Comparison of ENCODE assay signal across 9 cellular contexts in the genomic region with DNA sequence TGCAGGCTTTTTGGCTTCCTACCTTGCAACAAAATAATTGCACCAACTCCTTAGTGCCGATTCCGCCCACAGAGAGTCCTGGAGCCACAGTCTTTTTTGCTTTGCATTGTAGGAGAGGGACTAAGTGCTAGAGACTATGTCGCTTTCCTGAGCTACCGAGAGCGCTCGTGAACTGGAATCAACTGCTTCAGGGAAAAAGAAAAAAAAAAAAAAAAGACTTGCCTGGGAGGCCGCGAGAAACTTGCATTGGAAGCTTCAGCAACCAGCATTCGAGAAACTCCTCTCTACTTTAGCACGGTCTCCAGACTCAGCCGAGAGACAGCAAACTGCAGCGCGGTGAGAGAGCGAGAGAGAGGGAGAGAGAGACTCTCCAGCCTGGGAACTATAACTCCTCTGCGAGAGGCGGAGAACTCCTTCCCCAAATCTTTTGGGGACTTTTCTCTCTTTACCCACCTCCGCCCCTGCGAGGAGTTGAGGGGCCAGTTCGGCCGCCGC. TPM values are rescaled to one million over a fixed set of nuclear protein-coding genes. Genes with fewer than 3 reads are reported as not detected.
DNase-seq lines count a peak whose midpoint lies in the region; ATAC-seq, FAIRE-seq and TF ChIP-seq lines count a peak whose summit lies in the region.
"Had no signal": no experiment of that assay in that cellular context is flagged by ENCODE, and none has a peak within 500 bp of the region (broad histone marks: within the 10 kb centered on the region; RNA-seq: fewer than 3 reads in every experiment).

No MANE protein-coding gene starts in this region.

- H3K36me3 ChIP-seq in kidney (ENCODE audit: control insufficient read depth in 1 of 2, insufficient read depth in 2 of 2, low read length in 2 of 2) = no peaks in the 10 kb centered on the region

- H3K9ac ChIP-seq in kidney (ENCODE audit: low read length in 2 of 2) = peak overlapping the region; percentile 91 to 93

- peaks cover 42% of the 10 kb centered on the region for H3K27me3 Mint-ChIP-seq in activated CD4-positive, alpha-beta T cell treated with anti-CD3 and anti-CD28 coated beads for 36 hours
- no peaks in the 10 kb centered on the region for H3K27me3 Mint-ChIP-seq in MCF 10A (ENCODE audit: insufficient read depth, unreplicated experiment)

- no peak overlapping the region for H3K27ac Mint-ChIP-seq in activated CD4-positive, alpha-beta T cell treated with anti-CD3 and anti-CD28 coated beads for 36 hours
- no peak overlapping the region for H3K27ac Mint-ChIP-seq in MCF 10A (ENCODE audit: low read depth, unreplicated experiment)
- H3K27ac Mint-ChIP-seq: dendritic cell treated with granulocyte-macrophage colony-stimulating factor and Interleukin-4, amounts not matched to agents 40 ng/mL and 50 ng/mL, for 4 days had no signal

- H3K4me1 ChIP-seq in kidney (ENCODE audit: control insufficient read depth in 1 of 2, insufficient read depth in 1 of 2, low read depth in 1 of 2, low read length in 2 of 2) = no peaks in the 10 kb centered on the region

- no peak overlapping the region for H3K4me3 Mint-ChIP-seq in activated CD4-positive, alpha-beta T cell treated with anti-CD3 and anti-CD28 coated beads for 36 hours
- no peak overlapping the region for H3K4me3 Mint-ChIP-seq in MCF 10A (ENCODE audit: unreplicated experiment)
- H3K4me3 Mint-ChIP-seq: dendritic cell treated with granulocyte-macrophage colony-stimulating factor and Interleukin-4, amounts not matched to agents 40 ng/mL and 50 ng/mL, for 4 days had no signal

- no peaks in the 10 kb centered on the region for H3K9me3 Mint-ChIP-seq in activated CD4-positive, alpha-beta T cell treated with anti-CD3 and anti-CD28 coated beads for 36 hours (ENCODE audit: low read depth)
- no peaks in the 10 kb centered on the region for H3K9me3 Mint-ChIP-seq in MCF 10A (ENCODE audit: unreplicated experiment)
- H3K9me3 Mint-ChIP-seq: dendritic cell treated with granulocyte-macrophage colony-stimulating factor and Interleukin-4, amounts not matched to agents 40 ng/mL and 50 ng/mL, for 4 days had no signal

- ATAC-seq in activated CD4-positive, alpha-beta T cell treated with anti-CD3 and anti-CD28 coated beads for 36 hours = peak; percentile 24

- TF ChIP-seq CTCF in HFF-Myc (IDR thresholded peaks at IDR 0.05; ENCODE audit: low read depth, low read length, missing control alignments) = no peak
- TF ChIP-seq CTCF in MCF 10A (IDR thresholded peaks at IDR 0.05; ENCODE audit: unreplicated experiment) = no peak
- TF ChIP-seq CTCF in kidney (IDR thresholded peaks at IDR 0.05; ENCODE audit: borderline replicate concordance, extremely low read depth, insufficient read depth) = no peak

- H3K9me3 ChIP-seq in kidney (ENCODE audit: control insufficient read depth in 1 of 2, low read length in 2 of 2) = no peaks in the 10 kb centered on the region

- peak overlapping the region; percentile 91 for H3K4me3 ChIP-seq in HFF-Myc (replicated peaks; ENCODE audit: low read depth, low read length)
- peak overlapping the region; percentile 86 to 88 for H3K4me3 ChIP-seq in kidney (ENCODE audit: low read length in 2 of 2)

- TSS peak; percentile 75 for BruUV-seq in MCF 10A (replicated peaks; lab: Mats Ljungman, UMichigan)

- peak; percentile 43 for DNase-seq in activated CD4-positive, alpha-beta T cell treated with anti-CD3 and anti-CD28 coated beads for 36 hours
- no peak for DNase-seq in activated CD4-positive, alpha-beta T cell treated with anti-CD3 and anti-CD28 coated beads, Interleukin-2, amount 50 U/mL, for 4 hours
- DNase-seq in HFF-Myc (ENCODE audit: extremely low read depth, low read depth) = no peak
- peak; percentile 49 for DNase-seq in NCI-H146 treated with DMSO at 0.1 percent for 48 hours (lab: John Stamatoyannopoulos, UW; ENCODE audit: unreplicated experiment)
- DNase-seq in MCF 10A (ENCODE audit: unreplicated experiment) = peak; percentile 60
- no peak for DNase-seq in kidney
- DNase-seq in stromal cell of bone marrow (ENCODE audit: low read depth) = peak; percentile 36
- DNase-seq in HTR-8/SVneo (ENCODE audit: insufficient read length, low spot score) = no peak

- POLR2A ChIA-PET in activated CD4-positive, alpha-beta T cell treated with anti-CD3 and anti-CD28 coated beads for 36 hours (lab: Charles Lee) = interaction anchor here (0.6 kb wide), 1 partner anchor 1157 kb away, joined by 3 read pairs; no protein-coding TSS in a partner anchor
- POLR2A ChIA-PET in MCF 10A (lab: Yijun Ruan, JAX) = interaction anchor here (0.5 to 3.6 kb wide), 46 partner anchors 29 to 1846 kb away, joined by 3 to 15 read pairs (median 4); no protein-coding TSS in a partner anchor

- CTCF ChIA-PET in activated CD4-positive, alpha-beta T cell treated with anti-CD3 and anti-CD28 coated beads for 36 hours (lab: Charles Lee) = interaction anchor here (0.6 to 1.8 kb wide), 7 partner anchors 25 to 1055 kb away, joined by 3 to 15 read pairs (median 3); no protein-coding TSS in a partner anchor
- CTCF ChIA-PET in MCF 10A (lab: Yijun Ruan, JAX) = interaction anchor here (0.6 to 1.9 kb wide), 15 partner anchors 160 to 1853 kb away, joined by 3 to 10 read pairs (median 4); no protein-coding TSS in a partner anchor

- peak overlapping the region; percentile 90 to 96 for H3K27ac ChIP-seq in kidney (ENCODE audit: low read depth in 2 of 2, low read length in 2 of 2)

- FAIRE-seq in kidney (lab: Jason Lieb, UNC) (no peak), HTR-8/SVneo (lab: Jason Lieb, UNC) (no peak)

- intact Hi-C loops in activated CD4-positive, alpha-beta T cell treated with anti-CD3 and anti-CD28 coated beads for 36 hours (cut with DNase I, micrococcal nuclease) = loop anchor here in 1 of 2 experiments (5.0 to 10.0 kb wide), 3 partner anchors 327 to 1382 kb away; a partner anchor contains a TSS
- intact Hi-C loops in MCF 10A (cut with micrococcal nuclease) = loop anchor here (2.0 to 10.0 kb wide), 4 partner anchors 451 to 1581 kb away; no protein-coding TSS in a partner anchor
- intact Hi-C loops in kidney (cut with DNase I) = no loop called here

- peaks cover 2% of the 10 kb centered on the region for H3K36me3 Mint-ChIP-seq in activated CD4-positive, alpha-beta T cell treated with anti-CD3 and anti-CD28 coated beads for 36 hours (ENCODE audit: low read depth)
- no peaks in the 10 kb centered on the region for H3K36me3 Mint-ChIP-seq in MCF 10A (ENCODE audit: insufficient read depth, unreplicated experiment)

- H3K4me1 Mint-ChIP-seq in activated CD4-positive, alpha-beta T cell treated with anti-CD3 and anti-CD28 coated beads for 36 hours = peaks cover 23% of the 10 kb centered on the region
- H3K4me1 Mint-ChIP-seq in MCF 10A (ENCODE audit: insufficient read depth, unreplicated experiment) = peaks cover 4% of the 10 kb centered on the region

RNA-seq across cellular contexts. Expression of a gene that starts 0.4 kb away (rescaled TPM):
- 1 to 10 TPM; 2.3 to 2.5 TPM for total RNA-seq in activated CD4-positive, alpha-beta T cell treated with anti-CD3 and anti-CD28 coated beads for 36 hours
- total RNA-seq in MCF 10A (2022) (12.8 and 12.9 TPM in 2 replicates), kidney (36.5 TPM)
- polyA plus RNA-seq in kidney (ENCODE audit: insufficient read depth, low read depth, low replicate concordance) = 5.5 TPM

Comparison
In these comparisons a context has a peak if more than half of its experiments do, and no peak if none do; other contexts are left out.
1. DNase-seq: peak in activated CD4-positive, alpha-beta T cell treated with anti-CD3 and anti-CD28 coated beads for 36 hours (single experiment), NCI-H146 treated with DMSO at 0.1 percent for 48 hours (single experiment), MCF 10A (single experiment) and stromal cell of bone marrow (single experiment); none in activated CD4-positive, alpha-beta T cell treated with anti-CD3 and anti-CD28 coated beads, Interleukin-2, amount 50 U/mL, for 4 hours (0 of 2), HFF-Myc (single experiment), kidney (single experiment) and HTR-8/SVneo (single experiment).